18 cellular contexts compared by ENCODE assay signal in the genomic region with DNA sequence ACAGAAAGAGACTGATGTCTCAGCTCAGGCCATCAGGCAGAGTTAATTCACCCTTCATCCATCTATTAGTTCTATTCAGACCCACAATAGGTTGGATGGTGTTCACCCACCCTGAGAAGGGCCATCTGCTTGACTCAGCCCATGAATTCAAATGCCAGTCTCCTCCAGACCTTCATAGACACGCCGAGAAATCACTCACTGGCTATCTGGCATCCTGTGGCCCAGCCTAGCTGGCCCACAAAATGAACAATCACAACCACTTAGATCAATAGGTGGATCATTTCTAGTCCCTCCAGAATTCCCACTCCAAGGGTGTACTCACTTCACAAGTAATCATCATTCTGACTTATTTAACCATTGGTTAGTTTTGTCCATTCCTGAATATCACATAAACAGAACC. TPM values are rescaled to one million over a fixed set of nuclear protein-coding genes. Genes with fewer than 3 reads are reported as not detected.
A peak's percentile ranks its signal among the peaks of the same experiment; 100 is the strongest.
DNase-seq lines count a peak whose midpoint lies in the region; ATAC-seq and TF ChIP-seq lines count a peak whose summit lies in the region.
"Had no signal": no experiment of that assay in that cellular context is flagged by ENCODE, and none has a peak within 500 bp of the region (broad histone marks: within the 10 kb centered on the region; RNA-seq: fewer than 3 reads in every experiment).

No MANE protein-coding gene starts in this region.

- ATAC-seq in SK-N-SH treated with all-trans-retinoic acid at 6 μM for 48 hours (no peak; the same call in 2 of the 3 replicates), GM21381 (IDR thresholded peaks at IDR 0.05; ENCODE audit: unreplicated experiment) (no peak), GM18519 (IDR thresholded peaks at IDR 0.05; ENCODE audit: low FRiP score, unreplicated experiment) (no peak)
- ATAC-seq: stimulated activated memory B cell treated with anti-CD40 and anti-IgM and Interleukin-4, amounts not matched to agents 10 μg/mL and 1 μg/mL and 100 μg/mL, for 72 hours; T-helper 17 cell had no signal

- H2AFZ ChIP-seq in SK-N-SH (ENCODE audit: low read depth) = no peak overlapping the region
- no peak overlapping the region for H2AFZ ChIP-seq in fibroblast of lung (ENCODE audit: low read length)
- H2AFZ ChIP-seq: hepatocyte had no signal

- no peak for TF ChIP-seq RAD21 in SK-N-SH (IDR thresholded peaks at IDR 0.05; ENCODE audit: low read length)

- H3K27ac ChIP-seq in SK-N-SH (ENCODE audit: low read depth in 2 of 2, low read length in 1 of 2) = peak overlapping the region in 1 of 2 experiments; percentile 77; a peak in 2 of 4 replicates
- peak overlapping the region; percentile 82 for H3K27ac ChIP-seq in fibroblast of lung (ENCODE audit: insufficient read depth, low read length)
- H3K27ac ChIP-seq: 22Rv1, hepatocyte, transverse colon had no signal

- H3K9me3 Mint-ChIP-seq in progenitor cell of endocrine pancreas (ENCODE audit: low read depth) = no peaks in the 10 kb centered on the region

- POLR2A ChIA-PET in SK-N-SH (lab: Yijun Ruan, JAX) = no interaction called here

- peaks cover 6% of the 10 kb centered on the region for H3K27me3 Mint-ChIP-seq in progenitor cell of endocrine pancreas

- H3K4me3 ChIP-seq in SK-N-SH (ENCODE audit: low read depth in 2 of 2, low read length in 1 of 2) = no peak overlapping the region
- no peak overlapping the region for H3K4me3 ChIP-seq in fibroblast of lung (replicated peaks in 1 of 4; ENCODE audit: control extremely low read depth in 1 of 4, insufficient read depth in 1 of 4, low read depth in 3 of 4, low read length in 4 of 4)
- H3K4me3 ChIP-seq: hepatocyte, transverse colon had no signal

- H3K79me2 ChIP-seq in SK-N-SH (ENCODE audit: insufficient read depth) (0 out of 2 replicates have a peak, but pooled peaks cover 3% of the 10 kb centered on the region), fibroblast of lung (ENCODE audit: control insufficient read depth, insufficient read depth, low read length) (peaks cover 2% of the 10 kb centered on the region)
- H3K79me2 ChIP-seq: hepatocyte had no signal

- H3K9ac ChIP-seq in SK-N-SH = peak overlapping the region; percentile 28; the same call in 1 of the 2 replicates
- H3K9ac ChIP-seq in fibroblast of lung (ENCODE audit: insufficient read depth, low read length) = peak overlapping the region; percentile 5

- no peak overlapping the region for H3K4me3 Mint-ChIP-seq in progenitor cell of endocrine pancreas (ENCODE audit: low read depth)
- H3K4me3 Mint-ChIP-seq: CD14-positive monocyte; stimulated activated memory B cell treated with anti-CD40 and anti-IgM and Interleukin-4, amounts not matched to agents 10 μg/mL and 1 μg/mL and 100 μg/mL, for 72 hours; T-helper 17 cell had no signal

- H3K27me3 ChIP-seq in SK-N-SH (ENCODE audit: insufficient read depth) = no peaks in the 10 kb centered on the region
- H3K27me3 ChIP-seq in fibroblast of lung (ENCODE audit: control insufficient read depth, insufficient read depth, low read length) = no peaks in the 10 kb centered on the region
- H3K27me3 ChIP-seq: hepatocyte, transverse colon had no signal

- peaks cover 23% of the 10 kb centered on the region for H3K4me1 Mint-ChIP-seq in progenitor cell of endocrine pancreas (ENCODE audit: low read depth)

- H3K9me3 ChIP-seq in SK-N-SH (no peaks in the 10 kb centered on the region; the same call in 1 of the 2 replicates), fibroblast of lung (ENCODE audit: control insufficient read depth, insufficient read depth, low read depth, low read length) (no peaks in the 10 kb centered on the region)

- peaks cover 0 to 8% of the 10 kb centered on the region in 2 experiments for H3K36me3 ChIP-seq in SK-N-SH (replicated peaks in 1 of 2; ENCODE audit: control insufficient read depth in 1 of 2, insufficient read depth in 2 of 2, low read length in 1 of 2)
- no peaks in the 10 kb centered on the region for H3K36me3 ChIP-seq in fibroblast of lung (ENCODE audit: control insufficient read depth, insufficient read depth, low read length)
- H3K36me3 ChIP-seq: transverse colon had no signal

- CTCF ChIA-PET in SK-N-SH (lab: Yijun Ruan, JAX) = no interaction called here

- peak overlapping the region; percentile 17 for H3K27ac Mint-ChIP-seq in progenitor cell of endocrine pancreas
- H3K27ac Mint-ChIP-seq: stimulated activated memory B cell treated with anti-CD40 and anti-IgM and Interleukin-4, amounts not matched to agents 10 μg/mL and 1 μg/mL and 100 μg/mL, for 72 hours; T-helper 17 cell had no signal

- TF ChIP-seq CTCF in SK-N-SH (IDR thresholded peaks at IDR 0.05) = no peak
- TF ChIP-seq CTCF in fibroblast of lung (conservative IDR thresholded peaks at IDR 0.05 in 1 of 2, IDR thresholded peaks at IDR 0.05 in 1 of 2; ENCODE audit: low read depth in 1 of 2, low read length in 2 of 2) = no peak
- no peak for TF ChIP-seq CTCF in progenitor cell of endocrine pancreas (IDR thresholded peaks at IDR 0.05; ENCODE audit: unreplicated experiment)

- H4K20me1 ChIP-seq in SK-N-SH (ENCODE audit: insufficient read depth) (no peaks in the 10 kb centered on the region), fibroblast of lung (ENCODE audit: control insufficient read depth, extremely low read depth, insufficient read depth, low read length) (no peaks in the 10 kb centered on the region)

- H3F3A ChIP-seq in SK-N-SH (replicated peaks; ENCODE audit: insufficient read depth) = peaks cover 26% of the 10 kb centered on the region

- no peak for TF ChIP-seq EP300 in SK-N-SH (IDR thresholded peaks at IDR 0.05; ENCODE audit: borderline replicate concordance in 1 of 2, low read depth in 1 of 2, low read length in 1 of 2)

- 69% methylated on average over 2 of the region's 2 CpGs for WGBS in SK-N-SH (ENCODE audit: low lambda C conversion rate)

- no peaks in the 10 kb centered on the region for H3K9me2 ChIP-seq in SK-N-SH

- H3K36me3 Mint-ChIP-seq in progenitor cell of endocrine pancreas (ENCODE audit: insufficient read depth) = no peaks in the 10 kb centered on the region
- H3K36me3 Mint-ChIP-seq: CD14-positive monocyte; stimulated activated memory B cell treated with anti-CD40 and anti-IgM and Interleukin-4, amounts not matched to agents 10 μg/mL and 1 μg/mL and 100 μg/mL, for 72 hours had no signal

- H3K4me2 ChIP-seq in SK-N-SH (peak overlapping the region; percentile 13; the same call in 1 of the 2 replicates), fibroblast of lung (ENCODE audit: extremely low read depth, insufficient read depth, low read length) (peak overlapping the region; percentile 46)
- H3K4me2 ChIP-seq: hepatocyte had no signal

- H3K4me1 ChIP-seq in SK-N-SH (ENCODE audit: control insufficient read depth in 1 of 2, insufficient read depth in 2 of 2, low read depth in 1 of 2, low read length in 1 of 2) = peaks cover 3 to 34% of the 10 kb centered on the region in 2 experiments; a peak in 3 of 4 replicates
- H3K4me1 ChIP-seq in fibroblast of lung (ENCODE audit: control insufficient read depth, extremely low read depth, insufficient read depth, low read length) = peaks cover 25% of the 10 kb centered on the region

- no peak for DNase-seq in SK-N-SH
- DNase-seq in RPMI7951 (ENCODE audit: low read depth) = peak; percentile 49
- peak in 1 of 2 donors; percentile 51 for DNase-seq in fibroblast of lung (ENCODE audit: low read depth in 2 of 2)
- DNase-seq in progenitor cell of endocrine pancreas (ENCODE audit: low spot score, unreplicated experiment) = no peak
- DNase-seq in COLO829 (ENCODE audit: low spot score) = no peak
- DNase-seq: activated CD4-positive, CD25-positive, alpha-beta regulatory T cell; cortex of kidney; DND-41; KG1; T-helper 17 cell had no signal

TF ChIP-seq in SK-N-SH, 30 proteins besides CTCF, POLR2A, EP300 and RAD21:
- TF ChIP-seq GABPA (IDR thresholded peaks at IDR 0.05; ENCODE audit: low read depth) (no peak), TCF12 (IDR thresholded peaks at IDR 0.05) (no peak), RCOR1 (IDR thresholded peaks at IDR 0.05; ENCODE audit: low read length) (no peak)
- TF ChIP-seq, protein P1, sequence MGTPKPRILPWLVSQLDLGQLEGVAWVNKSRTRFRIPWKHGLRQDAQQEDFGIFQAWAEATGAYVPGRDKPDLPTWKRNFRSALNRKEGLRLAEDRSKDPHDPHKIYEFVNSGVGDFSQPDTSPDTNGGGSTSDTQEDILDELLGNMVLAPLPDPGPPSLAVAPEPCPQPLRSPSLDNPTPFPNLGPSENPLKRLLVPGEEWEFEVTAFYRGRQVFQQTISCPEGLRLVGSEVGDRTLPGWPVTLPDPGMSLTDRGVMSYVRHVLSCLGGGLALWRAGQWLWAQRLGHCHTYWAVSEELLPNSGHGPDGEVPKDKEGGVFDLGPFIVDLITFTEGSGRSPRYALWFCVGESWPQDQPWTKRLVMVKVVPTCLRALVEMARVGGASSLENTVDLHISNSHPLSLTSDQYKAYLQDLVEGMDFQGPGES (IDR thresholded peaks at IDR 0.05; ENCODE audit: low read depth, low read length) = no peak
TF ChIP-seq in SK-N-SH: peak in this region for 0.

TF ChIP-seq in SK-N-SH treated with all-trans-retinoic acid at 6 μM for 48 hours, 23 proteins besides CTCF, POLR2A, EP300 and RAD21 (continues in another document):
- TF ChIP-seq ARNTL (CRISPR knock-in tag; IDR thresholded peaks at IDR 0.05; ENCODE audit: borderline replicate concordance, low read depth) = no peak
- no peak for TF ChIP-seq TOX (CRISPR knock-in tag; IDR thresholded peaks at IDR 0.05; ENCODE audit: borderline replicate concordance)
- TF ChIP-seq BACH2 (CRISPR knock-in tag; IDR thresholded peaks at IDR 0.05; ENCODE audit: borderline replicate concordance) = no peak
- no peak for TF ChIP-seq ZNF8 (CRISPR knock-in tag; IDR thresholded peaks at IDR 0.05)

RNA-seq across cellular contexts. Expression of a gene that starts 58.2 kb away (rescaled TPM):
- polyA plus RNA-seq in SK-N-SH (2012; rRNA removed) = 3.0 and 3.6 TPM in 2 replicates
- 1.4 and 1.6 TPM in 2 replicates for polyA plus RNA-seq in SK-N-SH (2012; cell fraction: cytosol; rRNA removed)
- 7.8 and 9.9 TPM in 2 replicates for polyA plus RNA-seq in SK-N-SH (2012; cell fraction: nucleus; rRNA removed)
- total RNA-seq in RPMI7951 (2014; rRNA removed; shearing (Covaris generic)) = 8.3 and 9.5 TPM in 2 replicates
- total RNA-seq in fibroblast of lung = 1.2 TPM in 1 of 2 replicates, not detected in the other
- 7.3 and 11.7 TPM in 2 replicates for polyA plus RNA-seq in fibroblast of lung
- polyA plus RNA-seq in fibroblast of lung (2012) = 11.8 and 28.9 TPM in 2 replicates
- 3.0 and 40.6 TPM in 2 replicates for polyA minus RNA-seq in fibroblast of lung (ENCODE audit: low replicate concordance)
- total RNA-seq in progenitor cell of endocrine pancreas = 0.14 TPM in 1 of 2 replicates, not detected in the other
- total RNA-seq: hepatocyte had no signal
- polyA plus RNA-seq: CD14-positive monocyte, hepatocyte had no signal
